ENCODE assay signal across 8 cellular contexts in the genomic region with DNA sequence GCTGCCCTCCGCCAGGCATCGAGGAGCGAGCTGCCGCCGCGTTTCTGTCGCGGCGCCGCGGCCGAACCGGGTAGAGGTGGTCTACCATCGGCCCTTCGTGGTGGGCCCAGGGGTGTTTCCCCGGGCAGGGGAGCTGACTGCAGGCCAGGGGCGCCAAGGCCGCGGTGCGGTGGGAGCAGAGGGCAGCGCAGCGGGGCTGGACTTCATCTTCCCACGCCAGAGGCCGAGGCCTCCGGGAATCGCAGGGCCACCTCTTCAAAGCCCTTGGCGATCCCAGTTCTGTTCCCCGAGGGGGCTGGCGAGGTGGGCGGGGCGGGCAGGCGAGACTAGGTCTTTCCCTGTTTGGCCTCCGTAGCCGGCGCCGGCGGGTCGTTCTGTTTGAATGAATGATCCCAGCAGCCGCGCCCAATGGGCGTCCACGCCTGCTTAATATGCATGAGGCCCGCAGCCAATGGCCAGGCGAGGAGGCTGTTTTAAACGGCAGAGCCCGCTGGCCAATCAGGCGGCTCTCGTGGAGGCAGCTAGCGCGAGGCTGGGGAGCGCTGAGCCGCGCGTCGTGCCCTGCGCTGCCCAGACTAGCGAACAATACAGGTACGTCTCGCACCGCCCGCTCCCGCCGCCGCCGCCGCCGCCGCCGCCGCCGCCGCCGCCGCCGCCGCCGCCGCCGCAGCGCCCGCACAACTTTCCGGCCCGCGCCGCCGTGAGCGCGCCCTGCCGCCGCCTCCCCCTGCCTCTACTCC. TPM values are rescaled to one million over a fixed set of nuclear protein-coding genes. Genes with fewer than 3 reads are reported as not detected.
DNase-seq lines count a peak whose midpoint lies in the region; ATAC-seq, FAIRE-seq and TF ChIP-seq lines count a peak whose summit lies in the region.

A gene (plus strand): TSS at position 550 of the 740 bp plus-strand sequence. CDS start 2,265 bp downstream, outside the sequence.

- H3K4me3 ChIP-seq in AG10803 (ENCODE audit: low read length) = peak within 1 kb of the TSS; percentile 66
- peak within 1 kb of the TSS; percentile 24 to 48 for H3K4me3 ChIP-seq in kidney (ENCODE audit: low read length in 2 of 2)

- H3K9me3 ChIP-seq in kidney (ENCODE audit: control insufficient read depth in 1 of 2, low read length in 2 of 2) = no peaks in the 10 kb centered on the region

- peak; percentile 97 for ATAC-seq in GM19025 (IDR thresholded peaks at IDR 0.05; ENCODE audit: low read depth, unreplicated experiment)
- ATAC-seq in HG03280 (IDR thresholded peaks at IDR 0.05; ENCODE audit: unreplicated experiment) = peak; percentile 98

- FAIRE-seq in kidney (lab: Jason Lieb, UNC) = no peak

- H3K4me1 ChIP-seq in kidney (ENCODE audit: control insufficient read depth in 1 of 2, insufficient read depth in 1 of 2, low read depth in 1 of 2, low read length in 2 of 2) = peaks cover 0 to 3% of the 10 kb centered on the region in 2 donors

- H3K27ac ChIP-seq in kidney (ENCODE audit: low read depth in 2 of 2, low read length in 2 of 2) = no peak within 1 kb of the TSS

- H3K36me3 ChIP-seq in kidney (ENCODE audit: control insufficient read depth in 1 of 2, insufficient read depth in 2 of 2, low read length in 2 of 2) = no peaks in the 10 kb centered on the region

- DNase-seq in AG10803 (ENCODE audit: low read depth) (peak; percentile 87), NCI-H345 (lab: John Stamatoyannopoulos, UW) (peak; percentile 94), cerebellar cortex (ENCODE audit: low spot score) (peak; percentile 89), kidney (peak; percentile 92)
- peak; percentile 60 for DNase-seq in activated CD4-positive, CD25-positive, alpha-beta regulatory T cell treated with anti-CD3 and anti-CD28 coated beads, Interleukin-2, amount 50 U/mL, for 16 hours (ENCODE audit: low read depth, low spot score)
- DNase-seq in stimulated activated CD4-positive, alpha-beta T cell treated with anti-CD3 and anti-CD28 coated beads, Interleukin-15, amount 100 ng/mL, for 48 hours (ENCODE audit: low read depth in 2 of 2) = peak; percentile 70 to 74

- no peak within 1 kb of the TSS for H3K9ac ChIP-seq in kidney (ENCODE audit: low read length in 2 of 2)

- TF ChIP-seq CTCF in AG10803 (conservative IDR thresholded peaks at IDR 0.05; ENCODE audit: low read length) = no peak
- no peak for TF ChIP-seq CTCF in kidney (IDR thresholded peaks at IDR 0.05; ENCODE audit: borderline replicate concordance, extremely low read depth, insufficient read depth)

- intact Hi-C loops in kidney (cut with DNase I) = no loop called here

RNA-seq across cellular contexts. Expression of the gene that starts here (rescaled TPM):
- 18.1 TPM for total RNA-seq in kidney
- polyA plus RNA-seq in kidney (ENCODE audit: insufficient read depth, low read depth, low replicate concordance) = 16.1 TPM
